Comparison of ENCODE assay signal across 10 cellular contexts in genomic region chr9:89000281-89000875, GRCh38. TPM values are rescaled to one million over a fixed set of nuclear protein-coding genes. Genes with fewer than 3 reads are reported as not detected.
A peak's percentile ranks its signal among the peaks of the same experiment; 100 is the strongest.
DNase-seq lines count a peak whose midpoint lies in the region; ATAC-seq and TF ChIP-seq lines count a peak whose summit lies in the region.
"Had no signal": no experiment of that assay in that cellular context is flagged by ENCODE, and none has a peak within 500 bp of the region (broad histone marks: within the 10 kb centered on the region; RNA-seq: fewer than 3 reads in every experiment).

No MANE protein-coding gene starts in this region.

- no peaks in the 10 kb centered on the region for H3K9me2 ChIP-seq in GM23338 (ENCODE audit: insufficient read depth)
- H3K9me2 ChIP-seq in SK-N-SH = no peaks in the 10 kb centered on the region

- 62% methylated on average over 11 of the region's 11 CpGs for WGBS in SK-N-SH (ENCODE audit: low lambda C conversion rate)
- 79% methylated on average over 11 of the region's 11 CpGs for WGBS in smooth muscle cell (ENCODE audit: low lambda C conversion rate)

- 0 out of 3 replicates have a peak overlapping the region, but pooled peaks have one; percentile 41 for H3K4me3 Mint-ChIP-seq in GM23338
- H3K4me3 Mint-ChIP-seq: stimulated activated naive CD8-positive, alpha-beta T cell treated with anti-CD3 and anti-CD28 coated beads, Interleukin-15, amount 100 ng/mL, for 72 hours had no signal

- H3K27me3 ChIP-seq in GM23338 (ENCODE audit: insufficient read depth) (no peaks in the 10 kb centered on the region), SK-N-SH (ENCODE audit: insufficient read depth) (no peaks in the 10 kb centered on the region), right atrium auricular region (no peaks in the 10 kb centered on the region), smooth muscle cell (ENCODE audit: low read depth) (no peaks in the 10 kb centered on the region)

- H3K36me3 ChIP-seq in GM23338 (ENCODE audit: insufficient read depth) (no peaks in the 10 kb centered on the region; the same call in 1 of the 2 replicates), SK-N-SH (replicated peaks in 1 of 2; ENCODE audit: control insufficient read depth in 1 of 2, insufficient read depth in 2 of 2, low read length in 1 of 2) (peaks cover 3 to 15% of the 10 kb centered on the region in 2 experiments), right atrium auricular region (peaks cover 27% of the 10 kb centered on the region), smooth muscle cell (ENCODE audit: low read depth) (peaks cover 3% of the 10 kb centered on the region)

- peak; percentile 36 for TF ChIP-seq RAD21 in SK-N-SH (IDR thresholded peaks at IDR 0.05; ENCODE audit: low read length)

- no peaks in the 10 kb centered on the region for H3K9me3 Mint-ChIP-seq in GM23338
- H3K9me3 Mint-ChIP-seq: stimulated activated naive CD8-positive, alpha-beta T cell treated with anti-CD3 and anti-CD28 coated beads, Interleukin-15, amount 100 ng/mL, for 72 hours had no signal

- H3K79me2 ChIP-seq in GM23338 (replicated peaks; ENCODE audit: insufficient read depth) (no peaks in the 10 kb centered on the region), SK-N-SH (ENCODE audit: insufficient read depth) (peaks cover 3% of the 10 kb centered on the region; the same call in 1 of the 2 replicates), smooth muscle cell (ENCODE audit: low read depth) (peaks cover 55% of the 10 kb centered on the region)

- no peak overlapping the region for H3K27ac Mint-ChIP-seq in GM23338
- H3K27ac Mint-ChIP-seq: stimulated activated naive CD8-positive, alpha-beta T cell treated with anti-CD3 and anti-CD28 coated beads, Interleukin-15, amount 100 ng/mL, for 72 hours had no signal

- H3K4me3 ChIP-seq in GM23338 (no peak overlapping the region), SK-N-SH (ENCODE audit: low read depth in 2 of 2, low read length in 1 of 2) (no peak overlapping the region), right atrium auricular region (no peak overlapping the region), smooth muscle cell (no peak overlapping the region)

- H3K9me3 ChIP-seq in SK-N-SH (no peaks in the 10 kb centered on the region), right atrium auricular region (no peaks in the 10 kb centered on the region), smooth muscle cell (replicated peaks; ENCODE audit: low read depth) (no peaks in the 10 kb centered on the region)

- H3F3A ChIP-seq in GM23338 (replicated peaks; ENCODE audit: low read depth) (no peaks in the 10 kb centered on the region; the same call in 1 of the 2 replicates), SK-N-SH (replicated peaks; ENCODE audit: insufficient read depth) (peaks cover 3% of the 10 kb centered on the region), smooth muscle cell (ENCODE audit: low read depth) (peaks cover 35% of the 10 kb centered on the region)

- 0 out of 2 replicates have a peak overlapping the region, but pooled peaks have one; percentile 29 for H3K4me2 ChIP-seq in GM23338
- H3K4me2 ChIP-seq in SK-N-SH = peak overlapping the region; percentile 39; the same call in 1 of the 2 replicates
- peak overlapping the region; percentile 48 for H3K4me2 ChIP-seq in smooth muscle cell

- H3K27me3 Mint-ChIP-seq in GM23338 (ENCODE audit: insufficient read depth, low read depth, poor library complexity) = no peaks in the 10 kb centered on the region

- H3K4me1 Mint-ChIP-seq in GM23338 = peaks cover 17% of the 10 kb centered on the region

- DNase-seq in GM23338 (ENCODE audit: low spot score) (no peak), SK-N-SH (peak; percentile 76), right atrium auricular region (ENCODE audit: low spot score) (no peak), smooth muscle cell (lab: John Stamatoyannopoulos, UW; ENCODE audit: unreplicated experiment) (no peak), pons (ENCODE audit: low spot score) (no peak), SIG-M5 treated with dmso at 0.1 percent for 504 hours (lab: John Stamatoyannopoulos, UW; ENCODE audit: unreplicated experiment) (no peak), NOMO-1 treated with dmso at 0.1 percent for 144 hours (lab: John Stamatoyannopoulos, UW; ENCODE audit: unreplicated experiment) (no peak)

- H4K20me1 ChIP-seq in GM23338 (replicated peaks; ENCODE audit: insufficient read depth) (0 out of 2 replicates have a peak, but pooled peaks cover 5% of the 10 kb centered on the region), SK-N-SH (ENCODE audit: insufficient read depth) (no peaks in the 10 kb centered on the region), smooth muscle cell (ENCODE audit: low read depth) (peaks cover 97% of the 10 kb centered on the region)

- peak overlapping the region; percentile 60; the same call in 1 of the 2 replicates for H2AFZ ChIP-seq in GM23338
- H2AFZ ChIP-seq in SK-N-SH (ENCODE audit: low read depth) = no peak overlapping the region
- no peak overlapping the region for H2AFZ ChIP-seq in smooth muscle cell (ENCODE audit: low read depth)

- H3K4me1 ChIP-seq in GM23338 (ENCODE audit: insufficient read depth) (peaks cover 6% of the 10 kb centered on the region; the same call in 1 of the 2 replicates), SK-N-SH (ENCODE audit: control insufficient read depth in 1 of 2, insufficient read depth in 2 of 2, low read depth in 1 of 2, low read length in 1 of 2) (peaks cover 17 to 52% of the 10 kb centered on the region in 2 experiments), right atrium auricular region (peaks cover 0 to 44% of the 10 kb centered on the region in 2 donors), smooth muscle cell (ENCODE audit: low read depth) (peaks cover 16% of the 10 kb centered on the region)

- CTCF ChIA-PET in SK-N-SH (lab: Yijun Ruan, JAX) = interaction anchor here (0.6 to 2.1 kb wide), 31 partner anchors 9 to 1663 kb away, joined by 3 to 16 read pairs (median 4); partner anchors contain the start of gene S1PR3

- peaks cover 7% of the 10 kb centered on the region for H3K36me3 Mint-ChIP-seq in GM23338 (ENCODE audit: low read depth)

- no peak overlapping the region for H3K9ac ChIP-seq in SK-N-SH
- H3K9ac ChIP-seq in smooth muscle cell (ENCODE audit: low read depth) = no peak overlapping the region

- TF ChIP-seq CTCF in GM23338 (conservative IDR thresholded peaks at IDR 0.05; ENCODE audit: low read depth in 2 of 2) (no peak), SK-N-SH (IDR thresholded peaks at IDR 0.05) (no peak), right atrium auricular region (IDR thresholded peaks at IDR 0.05) (no peak), smooth muscle cell (IDR thresholded peaks at IDR 0.05; ENCODE audit: borderline replicate concordance, insufficient read depth, poor library complexity, severe bottlenecking) (no peak)

- no peak for ATAC-seq in GM23338
- no peak for ATAC-seq in HG03135 (IDR thresholded peaks at IDR 0.05; ENCODE audit: unreplicated experiment)

- POLR2A ChIA-PET in SK-N-SH (lab: Yijun Ruan, JAX) = interaction anchor here (0.6 kb wide), 1 partner anchor 856 kb away, joined by 3 read pairs; no protein-coding TSS in a partner anchor

- TF ChIP-seq EP300 in SK-N-SH (IDR thresholded peaks at IDR 0.05; ENCODE audit: borderline replicate concordance in 1 of 2, low read depth in 1 of 2, low read length in 1 of 2) = peak in 1 of 2 experiments; percentile 35; a peak in 1 of 4 replicates

- H3K27ac ChIP-seq in GM23338 (ENCODE audit: low read depth) (0 out of 2 replicates have a peak overlapping the region, but pooled peaks have one; percentile 35), SK-N-SH (ENCODE audit: low read depth in 2 of 2, low read length in 1 of 2) (peak overlapping the region; percentile 37 to 92), right atrium auricular region (peak overlapping the region; percentile 15 to 52), smooth muscle cell (ENCODE audit: low read depth) (peak overlapping the region; percentile 59)
- H3K27ac ChIP-seq: WERI-Rb-1 had no signal

TF ChIP-seq in GM23338, 12 proteins besides CTCF, POLR2A, EP300 and RAD21 (continues in another document):
- TF ChIP-seq ZNF114 (CRISPR knock-in tag; IDR thresholded peaks at IDR 0.05) (no peak), JUNB (IDR thresholded peaks at IDR 0.05; ENCODE audit: unreplicated experiment) (no peak), ETS1 (IDR thresholded peaks at IDR 0.05) (no peak), EZH2phosphoT487 (IDR thresholded peaks at IDR 0.05; ENCODE audit: unreplicated experiment) (no peak), EZH2 (IDR thresholded peaks at IDR 0.05; ENCODE audit: low read depth, unreplicated experiment) (no peak)

TF ChIP-seq in SK-N-SH, 30 proteins besides CTCF, POLR2A, EP300 and RAD21:
- TF ChIP-seq JUND (IDR thresholded peaks at IDR 0.05) (no peak), CHD2 (IDR thresholded peaks at IDR 0.05; ENCODE audit: low read length, partially characterized antibody) (no peak), TCF12 (IDR thresholded peaks at IDR 0.05) (peak; percentile 32; the same call in 1 of the 2 replicates), FOXM1 (IDR thresholded peaks at IDR 0.05; ENCODE audit: low read depth) (no peak), SMC3 (IDR thresholded peaks at IDR 0.05; ENCODE audit: low read depth, low read length) (no peak), RCOR1 (IDR thresholded peaks at IDR 0.05; ENCODE audit: low read length) (0 out of 2 replicates have a peak, but pooled peaks have one; percentile 34)

RNA-seq across cellular contexts. Expression of gene S1PR3, which starts 9.1 kb away (rescaled TPM):
- 7.6 and 9.3 TPM in 2 replicates for total RNA-seq in GM23338 (2014; rRNA removed; shearing (Covaris generic))
- 1.7 and 2.1 TPM in 2 replicates for polyA plus RNA-seq in GM23338 (2016; fragmentation: Nextera tagmentation; extraction: Ambion mirVana)
- 2.5 and 2.9 TPM in 2 replicates for polyA plus RNA-seq in SK-N-SH (2012; rRNA removed)
- polyA plus RNA-seq in SK-N-SH (2012; cell fraction: cytosol; rRNA removed) = 2.9 and 3.1 TPM in 2 replicates
- polyA plus RNA-seq in SK-N-SH (2012; cell fraction: nucleus; rRNA removed) = 2.2 and 3.7 TPM in 2 replicates
- total RNA-seq in right atrium auricular region = 10 to 100 TPM; 26.8 to 34.7 TPM
- total RNA-seq in smooth muscle cell = 245 and 246 TPM in 2 replicates
- 123 and 184 TPM in 2 replicates for polyA plus RNA-seq in smooth muscle cell
